8 cellular contexts compared by ENCODE assay signal in the genomic region with DNA sequence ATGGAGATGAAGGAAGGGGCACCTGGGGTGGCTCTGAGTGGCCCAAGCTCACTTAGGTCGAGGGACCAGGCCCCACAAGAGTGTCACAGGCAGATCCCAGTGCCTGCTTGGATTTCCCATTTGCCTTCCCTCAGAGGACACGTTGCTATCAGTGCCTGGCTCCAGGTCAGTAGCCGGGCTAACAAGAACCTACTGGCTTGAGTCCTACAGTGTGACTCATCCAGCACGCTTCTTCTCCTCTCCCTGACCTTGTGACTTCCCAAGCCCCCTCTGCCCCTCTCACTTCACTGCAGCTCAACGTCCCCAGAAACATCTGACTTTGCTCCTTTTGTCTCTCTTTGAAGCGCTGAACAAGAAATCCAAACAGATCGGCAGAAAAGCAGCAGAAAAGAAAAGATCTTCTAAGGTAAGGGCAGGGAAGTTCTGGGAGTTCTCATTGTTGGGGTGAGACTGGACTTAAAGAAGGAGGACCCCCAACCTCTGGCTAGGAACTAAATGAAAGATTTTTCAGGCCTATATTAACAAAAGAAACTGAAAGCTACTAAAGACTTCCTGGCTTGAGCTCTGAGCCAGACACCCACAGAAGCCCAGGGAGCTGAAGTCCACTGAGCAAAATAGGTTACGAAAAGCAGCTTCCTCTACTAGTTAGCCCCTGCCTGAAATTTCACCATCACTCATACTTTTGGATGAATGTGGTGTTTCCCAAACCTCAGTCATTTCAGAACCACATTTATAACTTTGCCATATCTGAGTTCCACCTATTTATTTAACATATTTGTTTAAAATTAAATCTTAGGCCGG. TPM values are rescaled to one million over a fixed set of nuclear protein-coding genes. Genes with fewer than 3 reads are reported as not detected.
DNase-seq lines count a peak whose midpoint lies in the region; ATAC-seq and TF ChIP-seq lines count a peak whose summit lies in the region.

No MANE protein-coding gene starts in this region.

- peak overlapping the region; percentile 77 for H3K27ac ChIP-seq in mesodermal cell (ENCODE audit: low read depth, low read length, severe bottlenecking)
- peak overlapping the region; percentile 73 for H3K27ac ChIP-seq in upper lobe of right lung

- H3K4me3 Mint-ChIP-seq in activated CD8-positive, alpha-beta memory T cell treated with anti-CD3 and anti-CD28 coated beads, Interleukin-2, amount 10 ng/mL, durations not matched to agents 7 days and 5 days: no peak overlapping the region

- H3K9me3 ChIP-seq in mesodermal cell (ENCODE audit: control insufficient read depth, low read length) (no peaks in the 10 kb centered on the region), upper lobe of right lung (no peaks in the 10 kb centered on the region)

- intact Hi-C loops in upper lobe of right lung (cut with DNase I): no loop called here

- no peak for DNase-seq in activated CD8-positive, alpha-beta memory T cell treated with anti-CD3 and anti-CD28 coated beads, Interleukin-2, amount 10 ng/mL, durations not matched to agents 7 days and 5 days
- no peak for DNase-seq in activated CD8-positive, alpha-beta memory T cell treated with anti-CD3 and anti-CD28 coated beads, Interleukin-2, amount 50 U/mL, for 48 hours
- DNase-seq in dermis blood vessel endothelial cell: peak; percentile 33
- DNase-seq in upper lobe of right lung: peak; percentile 55
- no peak for DNase-seq in H7

- 77 to 83% methylated on average over 6 to 7 of the region's 9 CpGs for WGBS in mesodermal cell (ENCODE audit: insufficient coverage in 2 of 2), 2 experiments

- CTCF ChIA-PET in activated CD8-positive, alpha-beta memory T cell treated with anti-CD3 and anti-CD28 coated beads, Interleukin-2, amount 10 ng/mL, durations not matched to agents 7 days and 5 days (lab: Charles Lee): interaction anchor here (0.7 to 1.3 kb wide), 4 partner anchors 11 to 262 kb away, joined by 3 read pairs; no protein-coding TSS in a partner anchor

- no peaks in the 10 kb centered on the region for H3K9me3 Mint-ChIP-seq in activated CD8-positive, alpha-beta memory T cell treated with anti-CD3 and anti-CD28 coated beads, Interleukin-2, amount 10 ng/mL, durations not matched to agents 7 days and 5 days (ENCODE audit: low read depth)

- H3K27ac Mint-ChIP-seq in activated CD8-positive, alpha-beta memory T cell treated with anti-CD3 and anti-CD28 coated beads, Interleukin-2, amount 10 ng/mL, durations not matched to agents 7 days and 5 days: peak overlapping the region; percentile 13

- H3K27me3 ChIP-seq in upper lobe of right lung: no peaks in the 10 kb centered on the region
- H3K27me3 ChIP-seq in H7 (ENCODE audit: control insufficient read depth, insufficient read depth, low read length): no peaks in the 10 kb centered on the region

- H3K4me1 ChIP-seq in mesodermal cell (ENCODE audit: control insufficient read depth, insufficient read depth, low read length, poor library complexity, severe bottlenecking) (peaks cover 10% of the 10 kb centered on the region), upper lobe of right lung (no peaks in the 10 kb centered on the region)

- no peaks in the 10 kb centered on the region for H3K36me3 ChIP-seq in mesodermal cell (ENCODE audit: control insufficient read depth, insufficient read depth, low read length)
- H3K36me3 ChIP-seq in upper lobe of right lung: no peaks in the 10 kb centered on the region
- no peaks in the 10 kb centered on the region for H3K36me3 ChIP-seq in H7 (replicated peaks; ENCODE audit: control insufficient read depth, insufficient read depth, low read length)

- no peak for TF ChIP-seq CTCF in upper lobe of right lung (IDR thresholded peaks at IDR 0.05)

- H3K27me3 Mint-ChIP-seq in activated CD8-positive, alpha-beta memory T cell treated with anti-CD3 and anti-CD28 coated beads, Interleukin-2, amount 10 ng/mL, durations not matched to agents 7 days and 5 days: no peaks in the 10 kb centered on the region

- H3K4me1 Mint-ChIP-seq in activated CD8-positive, alpha-beta memory T cell treated with anti-CD3 and anti-CD28 coated beads, Interleukin-2, amount 10 ng/mL, durations not matched to agents 7 days and 5 days: peaks cover 8% of the 10 kb centered on the region

- no peak for ATAC-seq in activated CD8-positive, alpha-beta memory T cell treated with anti-CD3 and anti-CD28 coated beads, Interleukin-2, amount 10 ng/mL, durations not matched to agents 7 days and 5 days
- ATAC-seq in upper lobe of right lung (peak; percentile 91), GM19467 (IDR thresholded peaks at IDR 0.05; ENCODE audit: unreplicated experiment) (no peak), HG02588 (IDR thresholded peaks at IDR 0.05; ENCODE audit: unreplicated experiment) (no peak)

- peaks cover 2% of the 10 kb centered on the region for H3K36me3 Mint-ChIP-seq in activated CD8-positive, alpha-beta memory T cell treated with anti-CD3 and anti-CD28 coated beads, Interleukin-2, amount 10 ng/mL, durations not matched to agents 7 days and 5 days

- H3K4me3 ChIP-seq in mesodermal cell (ENCODE audit: extremely low read depth, insufficient read depth, low read length, poor library complexity, severe bottlenecking) (no peak overlapping the region), upper lobe of right lung (no peak overlapping the region), H7 (ENCODE audit: insufficient read depth, low read depth, low read length) (no peak overlapping the region)

RNA-seq across cellular contexts. Expression of a gene that starts 21.5 kb away (rescaled TPM):
- total RNA-seq in activated CD8-positive, alpha-beta memory T cell treated with anti-CD3 and anti-CD28 coated beads, Interleukin-2, amount 10 ng/mL, durations not matched to agents 7 days and 5 days: not detected
- not detected in 2 replicates for total RNA-seq in dermis blood vessel endothelial cell
- 0.74 TPM for polyA plus RNA-seq in mesodermal cell (2013, experiment 1 of 2)
- polyA plus RNA-seq in mesodermal cell (2013, experiment 2 of 2): 1.3 TPM
- total RNA-seq in upper lobe of right lung: not detected
- not detected in 2 replicates for total RNA-seq in H7 (2014; rRNA removed; shearing (Covaris generic))

RNA-seq across cellular contexts. Expression of a gene that starts 40.5 kb away (rescaled TPM):
- 10 to 100 TPM; 74.3 to 95.5 TPM for total RNA-seq in activated CD8-positive, alpha-beta memory T cell treated with anti-CD3 and anti-CD28 coated beads, Interleukin-2, amount 10 ng/mL, durations not matched to agents 7 days and 5 days
- total RNA-seq in dermis blood vessel endothelial cell (95.6 and 136 TPM in 2 replicates), upper lobe of right lung (59.6 TPM)
- 199 TPM for polyA plus RNA-seq in mesodermal cell (2013, experiment 1 of 2)
- polyA plus RNA-seq in mesodermal cell (2013, experiment 2 of 2): 179 TPM
- total RNA-seq in H7 (2014; rRNA removed; shearing (Covaris generic)): 331 and 361 TPM in 2 replicates

Comparison
In these comparisons a context has a peak if more than half of its experiments do, and no peak if none do; other contexts are left out.
1. DNase-seq: peak in dermis blood vessel endothelial cell (single experiment) and upper lobe of right lung (single experiment); none in activated CD8-positive, alpha-beta memory T cell treated with anti-CD3 and anti-CD28 coated beads, Interleukin-2, amount 10 ng/mL, durations not matched to agents 7 days and 5 days (single experiment), activated CD8-positive, alpha-beta memory T cell treated with anti-CD3 and anti-CD28 coated beads, Interleukin-2, amount 50 U/mL, for 48 hours (single experiment) and H7 (single experiment).